ENCODE assay signal across 8 cellular contexts in genomic region chr19:43950834-43951626, GRCh38. TPM values are rescaled to one million over a fixed set of nuclear protein-coding genes. Genes with fewer than 3 reads are reported as not detected.
DNase-seq lines count a peak whose midpoint lies in the region; ATAC-seq, FAIRE-seq and TF ChIP-seq lines count a peak whose summit lies in the region.

TSS of gene ZNF221 (plus strand) at chr19:43951228. CDS start at chr19:43962727, 11,499 bp downstream.

- H3K27me3 Mint-ChIP-seq in WTC11 (ENCODE audit: low read depth): peaks cover 32% of the 10 kb centered on the region
- peaks cover 9% of the 10 kb centered on the region for H3K27me3 Mint-ChIP-seq in chondrocyte (ENCODE audit: low read depth)

- H3K36me3 ChIP-seq in A673 (ENCODE audit: insufficient read depth, low read length, poor library complexity, severe bottlenecking): no peaks in the 10 kb centered on the region
- no peaks in the 10 kb centered on the region for H3K36me3 ChIP-seq in keratinocyte (ENCODE audit: control insufficient read depth in 2 of 2, extremely low read depth in 1 of 2, insufficient read depth in 2 of 2, low read length in 2 of 2)

- intact Hi-C loops in A673 (cut with micrococcal nuclease; ENCODE audit: unreplicated experiment): no loop called here

- H3K27ac Mint-ChIP-seq in WTC11 (peak within 1 kb of the TSS; percentile 94; the same call in 1 of the 2 replicates), chondrocyte (ENCODE audit: unreplicated experiment) (peak within 1 kb of the TSS; percentile 97)

- no peaks in the 10 kb centered on the region for H3K4me1 ChIP-seq in A673 (ENCODE audit: insufficient read depth, low read length, poor library complexity, severe bottlenecking)
- H3K4me1 ChIP-seq in keratinocyte (ENCODE audit: control insufficient read depth, extremely low read depth, insufficient read depth, low read length): no peaks in the 10 kb centered on the region

- peak within 1 kb of the TSS; percentile 83 for H3K9ac ChIP-seq in keratinocyte (ENCODE audit: control insufficient read depth, extremely low read depth, insufficient read depth, low read length)

- peak; percentile 76 for ATAC-seq in GM18858 (IDR thresholded peaks at IDR 0.05; ENCODE audit: unreplicated experiment)
- ATAC-seq in HG03064 (IDR thresholded peaks at IDR 0.05; ENCODE audit: low read depth, unreplicated experiment): peak; percentile 82
- peak; percentile 98 for ATAC-seq in WTC11

- FAIRE-seq in keratinocyte (lab: Jason Lieb, UNC): peak; percentile 95

- H3K9me3 Mint-ChIP-seq in WTC11: peaks cover 66% of the 10 kb centered on the region
- peaks cover 52% of the 10 kb centered on the region for H3K9me3 Mint-ChIP-seq in chondrocyte (ENCODE audit: low read depth)

- H3K4me2 ChIP-seq in keratinocyte (ENCODE audit: control insufficient read depth, extremely low read depth, insufficient read depth, low read depth, low read length): peak within 1 kb of the TSS; percentile 93

- H3K9me3 ChIP-seq in A673 (ENCODE audit: low read depth, low read length, poor library complexity, severe bottlenecking): no peaks in the 10 kb centered on the region
- no peaks in the 10 kb centered on the region for H3K9me3 ChIP-seq in keratinocyte (ENCODE audit: control insufficient read depth, low read depth, low read length)

- H3K9me1 ChIP-seq in keratinocyte (ENCODE audit: control insufficient read depth, extremely low read depth, insufficient read depth, low read length): no peaks in the 10 kb centered on the region

- TF ChIP-seq CTCF in A673 (conservative IDR thresholded peaks at IDR 0.05; ENCODE audit: low read depth, low read length): no peak
- TF ChIP-seq CTCF in WTC11 (IDR thresholded peaks at IDR 0.05): no peak
- peak; percentile 78 for TF ChIP-seq CTCF in chondrocyte (IDR thresholded peaks at IDR 0.05)
- TF ChIP-seq CTCF in keratinocyte (optimal IDR thresholded peaks at IDR 0.05 in 1 of 3, IDR thresholded peaks at IDR 0.05 in 1 of 3, conservative IDR thresholded peaks at IDR 0.05 in 1 of 3; ENCODE audit: extremely low read depth in 1 of 3, insufficient read depth in 2 of 3, low read length in 3 of 3): peak; percentile 27 to 55 (median 37)

- peaks cover 29% of the 10 kb centered on the region for H3K36me3 Mint-ChIP-seq in WTC11
- peaks cover 25% of the 10 kb centered on the region for H3K36me3 Mint-ChIP-seq in chondrocyte (ENCODE audit: low read depth)

- POLR2A ChIA-PET in A673 (lab: Charles Lee; ENCODE audit: low non-redundant PET): interaction anchor here (0.5 kb wide), 1 partner anchor 28 kb away, joined by 6 read pairs; no protein-coding TSS in a partner anchor
- POLR2A ChIA-PET in WTC11 (lab: Charles Lee): interaction anchor here (0.6 to 1.2 kb wide), 2 partner anchors 16 to 184 kb away, joined by 3 read pairs; partner anchors contain the start of gene ZNF45

- H2AFZ ChIP-seq in keratinocyte (ENCODE audit: control insufficient read depth, low read length): peak within 1 kb of the TSS; percentile 100

- H3K4me1 Mint-ChIP-seq in WTC11 (peaks cover 6% of the 10 kb centered on the region), chondrocyte (ENCODE audit: low read depth) (peaks cover 15% of the 10 kb centered on the region)

- peak within 1 kb of the TSS; percentile 51 for H3K27ac ChIP-seq in A673 (ENCODE audit: low read depth, low read length, poor library complexity, severe bottlenecking)
- peak within 1 kb of the TSS; percentile 54 for H3K27ac ChIP-seq in keratinocyte (ENCODE audit: control insufficient read depth, insufficient read depth, low read length)

- H3K27me3 ChIP-seq in A673 (replicated peaks; ENCODE audit: insufficient read depth, low read depth, low read length, poor library complexity) (no peaks in the 10 kb centered on the region), keratinocyte (ENCODE audit: control insufficient read depth, extremely low read depth, insufficient read depth, low read length) (no peaks in the 10 kb centered on the region)

- CTCF ChIA-PET in A673 (lab: Charles Lee) (interaction anchor here (0.6 kb wide), 1 partner anchor 264 kb away, joined by 8 read pairs; no protein-coding TSS in a partner anchor), WTC11 (lab: Charles Lee) (interaction anchor here (0.5 to 1.8 kb wide), 15 partner anchors 10 to 549 kb away, joined by 3 to 20 read pairs (median 4); partner anchors contain the start of genes ZNF155, ZNF180, ZNF283 and ZNF45)

- H3K79me2 ChIP-seq in keratinocyte (ENCODE audit: control insufficient read depth, insufficient read depth, low read length): no peaks in the 10 kb centered on the region

- H3K4me3 ChIP-seq in A673 (ENCODE audit: low read depth, low read length, poor library complexity, severe bottlenecking) (peak within 1 kb of the TSS; percentile 81), keratinocyte (ENCODE audit: control insufficient read depth in 2 of 3, extremely low read depth in 1 of 3, insufficient read depth in 2 of 3, low read depth in 1 of 3, low read length in 3 of 3) (peak within 1 kb of the TSS; percentile 65 to 98 (median 97))

- H3K4me3 Mint-ChIP-seq in WTC11 (peak within 1 kb of the TSS; percentile 100), chondrocyte (ENCODE audit: unreplicated experiment) (peak within 1 kb of the TSS; percentile 99)

- BruUV-seq in A673 (replicated peaks; lab: Mats Ljungman, UMichigan): TSS peak; percentile 81

- dilution Hi-C loops in keratinocyte (cut with MboI; ENCODE audit: extremely low pct_ligation_motif_present, low sequenced_read_pairs): no loop called here

- no peaks in the 10 kb centered on the region for H4K20me1 ChIP-seq in keratinocyte (ENCODE audit: control insufficient read depth, extremely low read depth, insufficient read depth, low read length)

- DNase-seq in A673 (ENCODE audit: low spot score) (peak; percentile 84), NCI-H2196 (lab: John Stamatoyannopoulos, UW; ENCODE audit: unreplicated experiment) (peak; percentile 94), WTC11 (ENCODE audit: low spot score) (peak; percentile 86), chondrocyte (ENCODE audit: low spot score) (peak; percentile 93), keratinocyte (ENCODE audit: low read depth, low spot score) (peak; percentile 89)
- peak; percentile 54 for DNase-seq in stimulated activated CD4-positive, alpha-beta T cell treated with anti-CD3 and anti-CD28 coated beads, Interleukin-12 subunit alpha, Interleukin-12 subunit beta, amount 100 ng/mL, for 4 hours

TF ChIP-seq in WTC11, 78 proteins besides CTCF, POLR2A, EP300 and RAD21 (continues in another document):
- peak; percentile 60; the same call in 1 of the 2 replicates for TF ChIP-seq MAX (CRISPR knock-in tag; IDR thresholded peaks at IDR 0.05)
- TF ChIP-seq TEAD4 (CRISPR knock-in tag; IDR thresholded peaks at IDR 0.05): no peak
- peak; percentile 81 for TF ChIP-seq GABPB1 (CRISPR knock-in tag; IDR thresholded peaks at IDR 0.05)
- TF ChIP-seq ZNF219 (CRISPR knock-in tag; IDR thresholded peaks at IDR 0.05; ENCODE audit: borderline replicate concordance): no peak
- TF ChIP-seq USF2 (CRISPR knock-in tag; IDR thresholded peaks at IDR 0.05): peak; percentile 68
- peak; percentile 51; the same call in 1 of the 2 replicates for TF ChIP-seq FOXK1 (CRISPR knock-in tag; IDR thresholded peaks at IDR 0.05)
- TF ChIP-seq ZNF425 (CRISPR knock-in tag; conservative IDR thresholded peaks at IDR 0.05): no peak
- peak; percentile 95 for TF ChIP-seq MYBL2 (CRISPR knock-in tag; IDR thresholded peaks at IDR 0.05)

RNA-seq across cellular contexts. Expression of gene ZNF221, which starts in this region (rescaled TPM):
- total RNA-seq in A673 (2021) (4.8 and 6.1 TPM in 2 replicates), WTC11 (2021) (7.0 to 7.6 TPM (median 7.2 TPM) in 3 replicates), chondrocyte (7.9 to 9.2 TPM (median 8.7 TPM) in 3 replicates)
- polyA plus RNA-seq in keratinocyte: 1.5 TPM in 3 replicates
- 1.00 TPM for polyA plus RNA-seq in keratinocyte (2011; ENCODE audit: low read depth)
- polyA plus RNA-seq in keratinocyte (2011; cell fraction: cytosol; rRNA removed): 0.35 and 0.79 TPM in 2 replicates
- 3.3 and 4.1 TPM in 2 replicates for polyA plus RNA-seq in keratinocyte (2011; cell fraction: nucleus; rRNA removed)
- polyA plus RNA-seq in keratinocyte (2012; ENCODE audit: low replicate concordance): 0.71 and 1.7 TPM in 2 replicates
- polyA minus RNA-seq in keratinocyte: 0.20 to 7.2 TPM (median 2.7 TPM) in 3 replicates
- 0.96 TPM for polyA minus RNA-seq in keratinocyte (2011; cell fraction: cytosol; rRNA and poly(A)+ RNA removed)
- 3.9 and 10.1 TPM in 2 replicates for polyA minus RNA-seq in keratinocyte (2011; cell fraction: nucleus; rRNA and poly(A)+ RNA removed)

Comparison
In these comparisons a context has a peak if more than half of its experiments do, and no peak if none do; other contexts are left out.
1. Peak in every context shown above with its lines: DNase-seq, ATAC-seq, H3K4me3 ChIP-seq and H3K27ac ChIP-seq.
2. CTCF ChIP-seq: peak in chondrocyte (single experiment) and keratinocyte (3 of 3); none in A673 (single experiment) and WTC11 (single experiment).